In genomic region chr5:2267991-2268390, GRCh38 we compare ENCODE assay signal across 6 cellular contexts.
"Had no signal": no experiment of that assay in that cellular context is flagged by ENCODE, and none has a peak within 500 bp of the region (broad histone marks: within the 10 kb centered on the region; RNA-seq: fewer than 3 reads in every experiment).

No MANE protein-coding gene starts in this region.

- H3K27ac ChIP-seq: GM23248 had no signal

- H3K4me3 ChIP-seq: GM23248, K562 had no signal

- H3K4me3 Mint-ChIP-seq: H9 had no signal

- ATAC-seq: K562 had no signal

- H3K9me3 Mint-ChIP-seq: H9 had no signal

- H3K27ac Mint-ChIP-seq: H9 had no signal

- DNase-seq: GM23248, GOT3, H9, HCEC 1CT, IMR-90 had no signal
